In the genomic region with DNA sequence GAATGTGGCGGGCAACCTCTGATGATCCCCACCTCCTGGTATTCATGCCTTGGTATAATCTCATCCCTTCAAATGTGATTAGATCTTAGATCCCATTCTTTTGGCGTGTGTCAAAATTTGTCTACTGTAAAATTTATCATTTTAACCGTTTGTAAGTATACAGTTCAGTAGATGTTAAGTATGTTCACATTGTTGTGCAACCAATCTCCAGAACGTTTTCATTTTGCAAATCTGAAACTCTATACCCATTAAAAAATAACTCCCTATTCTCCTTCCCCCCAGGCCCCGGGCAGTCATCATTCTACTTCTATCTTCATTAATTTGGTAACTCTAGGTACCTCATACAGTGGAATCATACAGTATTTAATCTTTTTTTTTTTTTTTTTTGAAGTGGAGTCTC, we compare ENCODE assay signal across 35 cellular contexts.
"Had no signal": no experiment of that assay in that cellular context is flagged by ENCODE, and none has a peak within 500 bp of the region (broad histone marks: within the 10 kb centered on the region; RNA-seq: fewer than 3 reads in every experiment).

No MANE protein-coding gene starts in this region.

- H3K4me3 ChIP-seq: MG63 had no signal

- DNase-seq: Karpas-422, Kasumi-1, MG63, MM.1S, MV-4-11, NCI-H1048, NCI-H1092, NCI-H1092 treated with DMSO at 0.1 percent for 48 hours, NCI-H1105, NCI-H1105 treated with DMSO at 0.1 percent for 48 hours, NCI-H1417, NCI-H1417 treated with DMSO at 0.1 percent for 48 hours, NCI-H1436, NCI-H1436 treated with DMSO at 0.1 percent for 48 hours, NCI-H146, NCI-H1694, NCI-H1694 treated with DMSO at 0.1 percent for 48 hours, NCI-H187, NCI-H187 treated with DMSO at 0.1 percent for 48 hours, NCI-H1930, NCI-H2029, NCI-H2029 treated with DMSO at 0.1 percent for 48 hours, NCI-H2081, NCI-H2081 treated with DMSO at 0.1 percent for 48 hours, NCI-H2107, NCI-H2171, NCI-H2171 treated with DMSO at 0.1 percent for 48 hours, NCI-H2227 treated with DMSO at 0.1 percent for 48 hours, NCI-H226, NCI-H345, NCI-H446, NCI-H446 treated with DMSO at 0.1 percent for 48 hours, NCI-H510A, NCI-H510A treated with DMSO at 0.1 percent for 48 hours had no signal

- H3K4me2 ChIP-seq: KMS-11 had no signal

- H3K27ac ChIP-seq: KMS-11 had no signal

- H3K27me3 ChIP-seq: MG63 had no signal

- H3K9ac ChIP-seq: KMS-11 had no signal

- H3K9me3 ChIP-seq: MG63 had no signal
